In the genomic region with DNA sequence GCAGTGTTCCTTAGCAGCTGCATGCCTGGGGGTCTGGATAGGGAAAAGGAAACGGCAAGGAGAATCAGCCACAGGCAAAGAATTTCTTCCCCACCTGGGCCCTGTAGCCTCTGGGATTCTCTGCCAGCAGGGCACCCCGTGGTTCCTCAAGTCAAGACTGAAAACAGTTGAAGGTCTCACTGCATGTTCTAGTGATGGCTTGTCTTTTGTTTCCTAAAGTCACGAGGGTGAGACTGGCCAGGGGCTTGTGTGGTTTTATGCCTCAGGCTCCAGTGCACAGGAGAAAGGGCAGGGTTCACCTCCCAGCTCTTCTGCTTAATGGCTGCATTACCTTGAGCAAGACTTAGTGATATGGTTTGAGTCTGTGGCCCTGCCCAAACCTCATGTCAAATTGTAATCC, we compare ENCODE assay signal across 37 cellular contexts. TPM values are rescaled to one million over a fixed set of nuclear protein-coding genes. Genes with fewer than 3 reads are reported as not detected.
"Had no signal": no experiment of that assay in that cellular context is flagged by ENCODE, and none has a peak within 500 bp of the region (broad histone marks: within the 10 kb centered on the region; RNA-seq: fewer than 3 reads in every experiment).

No MANE protein-coding gene starts in this region.

- H3K36me3 ChIP-seq: breast epithelium, cardiac muscle cell, gastrocnemius medialis, heart left ventricle, WERI-Rb-1 had no signal

- ATAC-seq: activated CD4-positive, alpha-beta T cell treated with anti-CD3 and anti-CD28 coated beads for 36 hours; activated CD8-positive, alpha-beta memory T cell treated with anti-CD3 and anti-CD28 coated beads, Interleukin-2, amount 10 ng/mL, durations not matched to agents 7 days and 5 days; activated CD8-positive, alpha-beta T cell treated with anti-CD3 and anti-CD28 coated beads, Interleukin-2, amount 10 ng/mL, durations not matched to agents 7 days and 5 days; activated naive CD4-positive, alpha-beta T cell treated with anti-CD3 and anti-CD28 coated beads, Interleukin-2, amount 50 U/mL, for 72 hours; esophagus mucosa; foreskin keratinocyte; gastrocnemius medialis; heart left ventricle; T-helper 17 cell had no signal

- H3K36me3 Mint-ChIP-seq: activated CD4-positive, alpha-beta memory T cell treated with anti-CD3 and anti-CD28 coated beads for 36 hours; activated CD8-positive, alpha-beta memory T cell treated with anti-CD3 and anti-CD28 coated beads, Interleukin-2, amount 10 ng/mL, durations not matched to agents 7 days and 5 days; activated naive CD4-positive, alpha-beta T cell treated with anti-CD3 and anti-CD28 coated beads, Interleukin-2, amount 10 ng/mL, durations not matched to agents 7 days and 5 days; activated naive CD4-positive, alpha-beta T cell treated with anti-CD3 and anti-CD28 coated beads, Interleukin-2, amount 50 U/mL, for 72 hours; activated naive CD8-positive, alpha-beta T cell treated with anti-CD3 and anti-CD28 coated beads, Interleukin-2, amount 10 ng/mL, durations not matched to agents 7 days and 5 days; brain had no signal

- DNase-seq: activated CD4-positive, alpha-beta memory T cell treated with anti-CD3 and anti-CD28 coated beads for 36 hours; activated CD4-positive, alpha-beta T cell treated with anti-CD3 and anti-CD28 coated beads for 36 hours; activated CD4-positive, alpha-beta T cell treated with anti-CD3 and anti-CD28 coated beads, Interleukin-2, amount 10 ng/mL, durations not matched to agents 24 days and 14 days; activated CD4-positive, CD25-positive, alpha-beta regulatory T cell; activated CD4-positive, CD25-positive, alpha-beta regulatory T cell treated with anti-CD3 and anti-CD28 coated beads, Interleukin-2, amount 50 U/mL, for 72 hours; activated CD8-positive, alpha-beta memory T cell treated with anti-CD3 and anti-CD28 coated beads, Interleukin-2, amount 10 ng/mL, durations not matched to agents 7 days and 5 days; activated CD8-positive, alpha-beta memory T cell treated with anti-CD3 and anti-CD28 coated beads, Interleukin-2, amount 50 U/mL, for 4 hours; activated CD8-positive, alpha-beta T cell treated with anti-CD3 and anti-CD28 coated beads, Interleukin-2, amount 10 ng/mL, durations not matched to agents 7 days and 5 days; activated gamma-delta T cell; activated naive CD4-positive, alpha-beta T cell; activated naive CD4-positive, alpha-beta T cell treated with anti-CD3 and anti-CD28 coated beads, Interleukin-2, amount 10 ng/mL, durations not matched to agents 7 days and 5 days; activated naive CD8-positive, alpha-beta T cell treated with anti-CD3 and anti-CD28 coated beads, Interleukin-2, amount 10 ng/mL, durations not matched to agents 7 days and 5 days; activated T-cell treated with anti-CD3 and anti-CD28 coated beads, Interleukin-2, amount 50 U/mL, for 1 hour; activated T-cell treated with anti-CD3 and anti-CD28 coated beads, Interleukin-2, amount 50 U/mL, for 48 hours; amniotic stem cell; anterior cingulate cortex; dorsolateral prefrontal cortex; effector memory CD4-positive, alpha-beta T cell; endodermal cell; foreskin keratinocyte; gastrocnemius medialis; glutamatergic neuron; heart left ventricle; T-helper 1 cell; T-helper 17 cell; T1000; WERI-Rb-1 had no signal

- H3K4me3 Mint-ChIP-seq: activated CD4-positive, alpha-beta memory T cell treated with anti-CD3 and anti-CD28 coated beads for 36 hours; activated CD4-positive, alpha-beta T cell treated with anti-CD3 and anti-CD28 coated beads for 36 hours; activated CD4-positive, alpha-beta T cell treated with anti-CD3 and anti-CD28 coated beads, Interleukin-2, amount 10 ng/mL, durations not matched to agents 24 days and 14 days; activated CD8-positive, alpha-beta memory T cell treated with anti-CD3 and anti-CD28 coated beads, Interleukin-2, amount 10 ng/mL, durations not matched to agents 7 days and 5 days; activated CD8-positive, alpha-beta T cell treated with anti-CD3 and anti-CD28 coated beads, Interleukin-2, amount 10 ng/mL, durations not matched to agents 7 days and 5 days; activated naive CD4-positive, alpha-beta T cell treated with anti-CD3 and anti-CD28 coated beads, Interleukin-2, amount 10 ng/mL, durations not matched to agents 7 days and 5 days; activated naive CD8-positive, alpha-beta T cell treated with anti-CD3 and anti-CD28 coated beads, Interleukin-2, amount 10 ng/mL, durations not matched to agents 7 days and 5 days; brain; central memory CD8-positive, alpha-beta T cell; dendritic cell treated with granulocyte-macrophage colony-stimulating factor and Interleukin-4, amounts not matched to agents 40 ng/mL and 50 ng/mL, for 4 days; endodermal cell; T-helper 17 cell; T-helper 2 cell treated with Interferon-gamma antibody and Interleukin-4, amounts not matched to agents 5 μg/mL and 100 μg/mL, for 36 hours had no signal

- H3K4me1 ChIP-seq: breast epithelium, foreskin keratinocyte, gastrocnemius medialis had no signal

- H3K4me1 Mint-ChIP-seq: activated CD4-positive, alpha-beta T cell treated with anti-CD3 and anti-CD28 coated beads for 36 hours; activated CD4-positive, alpha-beta T cell treated with anti-CD3 and anti-CD28 coated beads, Interleukin-2, amount 10 ng/mL, durations not matched to agents 24 days and 14 days; activated CD8-positive, alpha-beta memory T cell treated with anti-CD3 and anti-CD28 coated beads, Interleukin-2, amount 10 ng/mL, durations not matched to agents 7 days and 5 days; activated naive CD4-positive, alpha-beta T cell treated with anti-CD3 and anti-CD28 coated beads, Interleukin-2, amount 10 ng/mL, durations not matched to agents 7 days and 5 days; activated naive CD8-positive, alpha-beta T cell treated with anti-CD3 and anti-CD28 coated beads, Interleukin-2, amount 10 ng/mL, durations not matched to agents 7 days and 5 days; central memory CD8-positive, alpha-beta T cell; endodermal cell; T-helper 17 cell had no signal

- H3K27ac ChIP-seq: breast epithelium, cardiac muscle cell, coronary artery, dorsolateral prefrontal cortex, foreskin keratinocyte, gastrocnemius medialis, heart left ventricle, WERI-Rb-1 had no signal

- H3K9me3 ChIP-seq: breast epithelium, gastrocnemius medialis, heart left ventricle had no signal

- H3K27me3 ChIP-seq: breast epithelium, cardiac muscle cell, dorsolateral prefrontal cortex, foreskin keratinocyte, gastrocnemius medialis, heart left ventricle had no signal

- H3K9me3 Mint-ChIP-seq: activated CD4-positive, alpha-beta memory T cell treated with anti-CD3 and anti-CD28 coated beads for 36 hours; activated CD4-positive, alpha-beta T cell treated with anti-CD3 and anti-CD28 coated beads, Interleukin-2, amount 10 ng/mL, durations not matched to agents 24 days and 14 days; activated naive CD4-positive, alpha-beta T cell treated with anti-CD3 and anti-CD28 coated beads, Interleukin-2, amount 10 ng/mL, durations not matched to agents 7 days and 5 days; activated naive CD8-positive, alpha-beta T cell treated with anti-CD3 and anti-CD28 coated beads, Interleukin-2, amount 10 ng/mL, durations not matched to agents 7 days and 5 days; T-helper 2 cell treated with Interferon-gamma antibody and Interleukin-4, amounts not matched to agents 5 μg/mL and 100 μg/mL, for 36 hours had no signal

- H3K27me3 Mint-ChIP-seq: activated CD4-positive, alpha-beta T cell treated with anti-CD3 and anti-CD28 coated beads, Interleukin-2, amount 10 ng/mL, durations not matched to agents 24 days and 14 days; activated CD8-positive, alpha-beta memory T cell treated with anti-CD3 and anti-CD28 coated beads, Interleukin-2, amount 10 ng/mL, durations not matched to agents 7 days and 5 days; activated naive CD4-positive, alpha-beta T cell treated with anti-CD3 and anti-CD28 coated beads, Interleukin-2, amount 10 ng/mL, durations not matched to agents 7 days and 5 days; central memory CD8-positive, alpha-beta T cell; dendritic cell treated with granulocyte-macrophage colony-stimulating factor and Interleukin-4, amounts not matched to agents 40 ng/mL and 50 ng/mL, for 4 days had no signal

- H3K27ac Mint-ChIP-seq: activated CD4-positive, alpha-beta memory T cell treated with anti-CD3 and anti-CD28 coated beads for 36 hours; activated CD4-positive, alpha-beta T cell treated with anti-CD3 and anti-CD28 coated beads for 36 hours; activated CD4-positive, alpha-beta T cell treated with anti-CD3 and anti-CD28 coated beads, Interleukin-2, amount 10 ng/mL, durations not matched to agents 24 days and 14 days; activated CD8-positive, alpha-beta memory T cell treated with anti-CD3 and anti-CD28 coated beads, Interleukin-2, amount 10 ng/mL, durations not matched to agents 7 days and 5 days; activated CD8-positive, alpha-beta T cell treated with anti-CD3 and anti-CD28 coated beads, Interleukin-2, amount 10 ng/mL, durations not matched to agents 7 days and 5 days; activated naive CD4-positive, alpha-beta T cell treated with anti-CD3 and anti-CD28 coated beads, Interleukin-2, amount 10 ng/mL, durations not matched to agents 7 days and 5 days; activated naive CD4-positive, alpha-beta T cell treated with anti-CD3 and anti-CD28 coated beads, Interleukin-2, amount 50 U/mL, for 72 hours; activated naive CD8-positive, alpha-beta T cell treated with anti-CD3 and anti-CD28 coated beads, Interleukin-2, amount 10 ng/mL, durations not matched to agents 7 days and 5 days; dendritic cell treated with granulocyte-macrophage colony-stimulating factor and Interleukin-4, amounts not matched to agents 40 ng/mL and 50 ng/mL, for 4 days; endodermal cell; T-helper 17 cell; T-helper 2 cell treated with Interferon-gamma antibody and Interleukin-4, amounts not matched to agents 5 μg/mL and 100 μg/mL, for 36 hours had no signal

- H3K4me3 ChIP-seq: breast epithelium, cardiac muscle cell, coronary artery, dorsolateral prefrontal cortex, gastrocnemius medialis, heart left ventricle had no signal

RNA-seq across cellular contexts. Expression of a gene that starts 53.2 kb away (rescaled TPM):
- total RNA-seq: activated CD4-positive, alpha-beta memory T cell treated with anti-CD3 and anti-CD28 coated beads for 36 hours; activated CD4-positive, alpha-beta T cell treated with anti-CD3 and anti-CD28 coated beads for 36 hours; activated CD4-positive, alpha-beta T cell treated with anti-CD3 and anti-CD28 coated beads, Interleukin-2, amount 10 ng/mL, durations not matched to agents 24 days and 14 days; activated CD8-positive, alpha-beta memory T cell treated with anti-CD3 and anti-CD28 coated beads for 36 hours; activated CD8-positive, alpha-beta memory T cell treated with anti-CD3 and anti-CD28 coated beads, Interleukin-2, amount 10 ng/mL, durations not matched to agents 7 days and 5 days; activated CD8-positive, alpha-beta T cell treated with anti-CD3 and anti-CD28 coated beads, Interleukin-2, amount 10 ng/mL, durations not matched to agents 7 days and 5 days; activated naive CD8-positive, alpha-beta T cell treated with anti-CD3 and anti-CD28 coated beads, Interleukin-2, amount 10 ng/mL, durations not matched to agents 7 days and 5 days; foreskin keratinocyte; T-helper 17 cell had no signal
- polyA plus RNA-seq: foreskin keratinocyte had no signal
